In genomic region chr6:146884728-146885127, GRCh38 we compare ENCODE assay signal across 16 cellular contexts.
DNase-seq lines count a peak whose midpoint lies in the region; ATAC-seq and TF ChIP-seq lines count a peak whose summit lies in the region.
"Had no signal": no experiment of that assay in that cellular context is flagged by ENCODE, and none has a peak within 500 bp of the region (broad histone marks: within the 10 kb centered on the region; RNA-seq: fewer than 3 reads in every experiment).

No MANE protein-coding gene starts in this region.

- intact Hi-C loops in left colon (cut with DNase I, micrococcal nuclease): no loop called here

- no peaks in the 10 kb centered on the region for H3K9me2 ChIP-seq in GM23338 (ENCODE audit: insufficient read depth)

- H3K27ac ChIP-seq in WERI-Rb-1 (no peak overlapping the region), GM23338 (ENCODE audit: low read depth) (no peak overlapping the region)
- H3K27ac ChIP-seq: breast epithelium, thoracic aorta had no signal

- DNase-seq in left colon (no peak), midbrain (lab: John Stamatoyannopoulos, UW) (no peak), WERI-Rb-1 (no peak), GM23338 (ENCODE audit: low spot score) (no peak), NCI-H1092 (lab: John Stamatoyannopoulos, UW) (no peak)
- DNase-seq: activated T-cell treated with anti-CD3 and anti-CD28 coated beads, Interleukin-2, amount 50 U/mL, for 72 hours; GDM1; MV-4-11; NCI-H524 treated with DMSO at 0.1 percent for 48 hours; SIG-M5 had no signal

- peak; percentile 92 for ATAC-seq in GM18517 (IDR thresholded peaks at IDR 0.05; ENCODE audit: unreplicated experiment)
- peak; percentile 93 for ATAC-seq in GM21619 (IDR thresholded peaks at IDR 0.05; ENCODE audit: unreplicated experiment)
- ATAC-seq in HG03432 (IDR thresholded peaks at IDR 0.05; ENCODE audit: unreplicated experiment): peak; percentile 95
- peak; percentile 88 for ATAC-seq in left colon
- no peak for ATAC-seq in GM23338
- ATAC-seq: activated T-cell treated with anti-CD3 and anti-CD28 coated beads, Interleukin-2, amount 50 U/mL, for 72 hours had no signal

- no peak for TF ChIP-seq CTCF in WERI-Rb-1 (IDR thresholded peaks at IDR 0.05; ENCODE audit: low read depth, low read length)
- no peak for TF ChIP-seq CTCF in GM23338 (conservative IDR thresholded peaks at IDR 0.05; ENCODE audit: low read depth in 2 of 2)

- no peak overlapping the region for H3K27ac Mint-ChIP-seq in GM23338
- H3K27ac Mint-ChIP-seq: activated T-cell treated with anti-CD3 and anti-CD28 coated beads, Interleukin-2, amount 50 U/mL, for 72 hours; B cell had no signal

- H3K36me3 ChIP-seq in WERI-Rb-1 (no peaks in the 10 kb centered on the region), GM23338 (ENCODE audit: insufficient read depth) (no peaks in the 10 kb centered on the region)
- H3K36me3 ChIP-seq: breast epithelium, thoracic aorta had no signal

- H3K4me3 ChIP-seq in WERI-Rb-1 (ENCODE audit: low read depth, low read length): no peak overlapping the region
- H3K4me3 ChIP-seq in GM23338: no peak overlapping the region
- H3K4me3 ChIP-seq: breast epithelium, thoracic aorta had no signal

- H3K27me3 ChIP-seq in WERI-Rb-1 (ENCODE audit: insufficient read depth, low read depth, severe bottlenecking) (no peaks in the 10 kb centered on the region), GM23338 (ENCODE audit: insufficient read depth) (no peaks in the 10 kb centered on the region)
- H3K27me3 ChIP-seq: breast epithelium had no signal

- H4K20me1 ChIP-seq in GM23338 (replicated peaks; ENCODE audit: insufficient read depth): no peaks in the 10 kb centered on the region

- H3F3A ChIP-seq in GM23338 (replicated peaks; ENCODE audit: low read depth): no peaks in the 10 kb centered on the region

- H3K9me3 ChIP-seq in WERI-Rb-1 (ENCODE audit: severe bottlenecking): no peaks in the 10 kb centered on the region
- H3K9me3 ChIP-seq: breast epithelium, thoracic aorta had no signal

- H3K4me3 Mint-ChIP-seq in GM23338: no peak overlapping the region
- H3K4me3 Mint-ChIP-seq: activated T-cell treated with anti-CD3 and anti-CD28 coated beads, Interleukin-2, amount 50 U/mL, for 72 hours; B cell had no signal

- no peaks in the 10 kb centered on the region for H3K9me3 Mint-ChIP-seq in GM23338
- H3K9me3 Mint-ChIP-seq: activated T-cell treated with anti-CD3 and anti-CD28 coated beads, Interleukin-2, amount 50 U/mL, for 72 hours had no signal

- H3K27me3 Mint-ChIP-seq in GM23338 (ENCODE audit: insufficient read depth, low read depth, poor library complexity): no peaks in the 10 kb centered on the region

- 0 out of 2 replicates have a peak, but pooled peaks cover 5% of the 10 kb centered on the region for H3K4me1 ChIP-seq in GM23338 (ENCODE audit: insufficient read depth)
- H3K4me1 ChIP-seq: breast epithelium had no signal

- H3K79me2 ChIP-seq in GM23338 (replicated peaks; ENCODE audit: insufficient read depth): no peaks in the 10 kb centered on the region

- no peaks in the 10 kb centered on the region for H3K36me3 Mint-ChIP-seq in GM23338 (ENCODE audit: low read depth)

- peaks cover 15% of the 10 kb centered on the region for H3K4me1 Mint-ChIP-seq in GM23338
- H3K4me1 Mint-ChIP-seq: B cell had no signal

- H3K4me2 ChIP-seq in GM23338: no peak overlapping the region

- no peak overlapping the region for H2AFZ ChIP-seq in GM23338

TF ChIP-seq in GM23338, 12 proteins besides CTCF, POLR2A, EP300 and RAD21 (continues in another document):
- no peak for TF ChIP-seq ZNF331 (CRISPR knock-in tag; IDR thresholded peaks at IDR 0.05; ENCODE audit: low read depth)
- no peak for TF ChIP-seq STAT1 (IDR thresholded peaks at IDR 0.05; ENCODE audit: unreplicated experiment)
- no peak for TF ChIP-seq JUNB (IDR thresholded peaks at IDR 0.05; ENCODE audit: unreplicated experiment)
- no peak for TF ChIP-seq CREB1 (CRISPR knock-in tag; IDR thresholded peaks at IDR 0.05; ENCODE audit: low read depth)
- TF ChIP-seq ETS1 (IDR thresholded peaks at IDR 0.05): no peak
- TF ChIP-seq, protein P1, sequence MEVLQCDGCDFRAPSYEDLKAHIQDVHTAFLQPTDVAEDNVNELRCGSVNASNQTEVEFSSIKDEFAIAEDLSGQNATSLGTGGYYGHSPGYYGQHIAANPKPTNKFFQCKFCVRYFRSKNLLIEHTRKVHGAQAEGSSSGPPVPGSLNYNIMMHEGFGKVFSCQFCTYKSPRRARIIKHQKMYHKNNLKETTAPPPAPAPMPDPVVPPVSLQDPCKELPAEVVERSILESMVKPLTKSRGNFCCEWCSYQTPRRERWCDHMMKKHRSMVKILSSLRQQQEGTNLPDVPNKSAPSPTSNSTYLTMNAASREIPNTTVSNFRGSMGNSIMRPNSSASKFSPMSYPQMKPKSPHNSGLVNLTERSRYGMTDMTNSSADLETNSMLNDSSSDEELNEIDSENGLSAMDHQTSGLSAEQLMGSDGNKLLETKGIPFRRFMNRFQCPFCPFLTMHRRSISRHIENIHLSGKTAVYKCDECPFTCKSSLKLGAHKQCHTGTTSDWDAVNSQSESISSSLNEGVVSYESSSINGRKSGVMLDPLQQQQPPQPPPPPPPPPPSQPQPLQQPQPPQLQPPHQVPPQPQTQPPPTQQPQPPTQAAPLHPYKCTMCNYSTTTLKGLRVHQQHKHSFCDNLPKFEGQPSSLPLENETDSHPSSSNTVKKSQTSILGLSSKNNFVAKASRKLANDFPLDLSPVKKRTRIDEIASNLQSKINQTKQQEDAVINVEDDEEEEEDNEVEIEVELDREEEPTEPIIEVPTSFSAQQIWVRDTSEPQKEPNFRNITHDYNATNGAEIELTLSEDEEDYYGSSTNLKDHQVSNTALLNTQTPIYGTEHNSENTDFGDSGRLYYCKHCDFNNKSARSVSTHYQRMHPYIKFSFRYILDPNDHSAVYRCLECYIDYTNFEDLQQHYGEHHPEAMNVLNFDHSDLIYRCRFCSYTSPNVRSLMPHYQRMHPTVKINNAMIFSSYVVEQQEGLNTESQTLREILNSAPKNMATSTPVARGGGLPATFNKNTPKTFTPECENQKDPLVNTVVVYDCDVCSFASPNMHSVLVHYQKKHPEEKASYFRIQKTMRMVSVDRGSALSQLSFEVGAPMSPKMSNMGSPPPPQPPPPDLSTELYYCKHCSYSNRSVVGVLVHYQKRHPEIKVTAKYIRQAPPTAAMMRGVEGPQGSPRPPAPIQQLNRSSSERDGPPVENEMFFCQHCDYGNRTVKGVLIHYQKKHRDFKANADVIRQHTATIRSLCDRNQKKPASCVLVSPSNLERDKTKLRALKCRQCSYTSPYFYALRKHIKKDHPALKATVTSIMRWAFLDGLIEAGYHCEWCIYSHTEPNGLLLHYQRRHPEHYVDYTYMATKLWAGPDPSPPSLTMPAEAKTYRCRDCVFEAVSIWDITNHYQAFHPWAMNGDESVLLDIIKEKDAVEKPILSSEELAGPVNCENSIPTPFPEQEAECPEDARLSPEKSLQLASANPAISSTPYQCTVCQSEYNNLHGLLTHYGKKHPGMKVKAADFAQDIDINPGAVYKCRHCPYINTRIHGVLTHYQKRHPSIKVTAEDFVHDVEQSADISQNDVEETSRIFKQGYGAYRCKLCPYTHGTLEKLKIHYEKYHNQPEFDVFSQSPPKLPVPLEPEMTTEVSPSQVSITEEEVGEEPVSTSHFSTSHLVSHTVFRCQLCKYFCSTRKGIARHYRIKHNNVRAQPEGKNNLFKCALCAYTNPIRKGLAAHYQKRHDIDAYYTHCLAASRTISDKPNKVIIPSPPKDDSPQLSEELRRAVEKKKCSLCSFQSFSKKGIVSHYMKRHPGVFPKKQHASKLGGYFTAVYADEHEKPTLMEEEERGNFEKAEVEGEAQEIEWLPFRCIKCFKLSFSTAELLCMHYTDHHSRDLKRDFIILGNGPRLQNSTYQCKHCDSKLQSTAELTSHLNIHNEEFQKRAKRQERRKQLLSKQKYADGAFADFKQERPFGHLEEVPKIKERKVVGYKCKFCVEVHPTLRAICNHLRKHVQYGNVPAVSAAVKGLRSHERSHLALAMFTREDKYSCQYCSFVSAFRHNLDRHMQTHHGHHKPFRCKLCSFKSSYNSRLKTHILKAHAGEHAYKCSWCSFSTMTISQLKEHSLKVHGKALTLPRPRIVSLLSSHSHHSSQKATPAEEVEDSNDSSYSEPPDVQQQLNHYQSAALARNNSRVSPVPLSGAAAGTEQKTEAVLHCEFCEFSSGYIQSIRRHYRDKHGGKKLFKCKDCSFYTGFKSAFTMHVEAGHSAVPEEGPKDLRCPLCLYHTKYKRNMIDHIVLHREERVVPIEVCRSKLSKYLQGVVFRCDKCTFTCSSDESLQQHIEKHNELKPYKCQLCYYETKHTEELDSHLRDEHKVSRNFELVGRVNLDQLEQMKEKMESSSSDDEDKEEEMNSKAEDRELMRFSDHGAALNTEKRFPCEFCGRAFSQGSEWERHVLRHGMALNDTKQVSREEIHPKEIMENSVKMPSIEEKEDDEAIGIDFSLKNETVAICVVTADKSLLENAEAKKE (CRISPR knock-in tag; IDR thresholded peaks at IDR 0.05): no peak
- TF ChIP-seq EZH2 (IDR thresholded peaks at IDR 0.05; ENCODE audit: low read depth, unreplicated experiment): no peak
- TF ChIP-seq ZNF114 (CRISPR knock-in tag; IDR thresholded peaks at IDR 0.05): no peak
- TF ChIP-seq POLR2AphosphoS5 (IDR thresholded peaks at IDR 0.05; ENCODE audit: low read depth): no peak
- TF ChIP-seq EZH2phosphoT487 (IDR thresholded peaks at IDR 0.05; ENCODE audit: unreplicated experiment): no peak
- TF ChIP-seq NANOG (IDR thresholded peaks at IDR 0.05; ENCODE audit: borderline replicate concordance): no peak
